16 cellular contexts compared by ENCODE assay signal in genomic region chr18:49757513-49758262, GRCh38. TPM values are rescaled to one million over a fixed set of nuclear protein-coding genes. Genes with fewer than 3 reads are reported as not detected.
DNase-seq lines count a peak whose midpoint lies in the region; ATAC-seq and TF ChIP-seq lines count a peak whose summit lies in the region.
"Had no signal": no experiment of that assay in that cellular context is flagged by ENCODE, and none has a peak within 500 bp of the region (broad histone marks: within the 10 kb centered on the region; RNA-seq: fewer than 3 reads in every experiment).

No MANE protein-coding gene starts in this region.

- no peaks in the 10 kb centered on the region for H3K4me1 Mint-ChIP-seq in Caco-2 (ENCODE audit: low read depth, unreplicated experiment)
- H3K4me1 Mint-ChIP-seq: B cell, IgD-negative memory B cell had no signal

- POLR2A ChIA-PET in Caco-2 (lab: Charles Lee) (no interaction called here), RWPE1 (lab: Yijun Ruan, JAX; ENCODE audit: low non-redundant PET) (no interaction called here)

- H3K27me3 Mint-ChIP-seq in Caco-2 (ENCODE audit: insufficient read depth, unreplicated experiment): no peaks in the 10 kb centered on the region

- no peak for TF ChIP-seq CTCF in Caco-2 (IDR thresholded peaks at IDR 0.05; ENCODE audit: insufficient read depth in 1 of 2, low read depth in 1 of 2, low read length in 1 of 2, severe bottlenecking in 1 of 2, unreplicated experiment in 1 of 2)
- TF ChIP-seq CTCF in GM13977 (IDR thresholded peaks at IDR 0.05; ENCODE audit: extremely low read depth, insufficient read depth, missing control alignments): no peak
- no peak for TF ChIP-seq CTCF in RWPE1 (conservative IDR thresholded peaks at IDR 0.05; ENCODE audit: low read depth)

- DNase-seq in Caco-2 (no peak), GM13977 (ENCODE audit: low spot score) (peak; percentile 41), RWPE1 (ENCODE audit: low spot score) (peak; percentile 22), iPS-NIHi7 (ENCODE audit: extremely low spot score) (peak; percentile 83), GM19240 (ENCODE audit: insufficient read length, low spot score) (no peak)
- DNase-seq: activated CD4-positive, alpha-beta T cell treated with anti-CD3 and anti-CD28 coated beads for 4 hours; kidney glomerular epithelial cell; NCI-H1436; NCI-H748 treated with DMSO at 0.1 percent for 48 hours; stimulated activated naive CD4-positive, alpha-beta T cell treated with Interleukin-2 at 50 U/mL for 16 hours had no signal

- no peaks in the 10 kb centered on the region for H3K4me1 ChIP-seq in Caco-2
- H3K4me1 ChIP-seq: right atrium auricular region had no signal

- no TSS peak for BruUV-seq in Caco-2 (replicated peaks; lab: Mats Ljungman, UMichigan)

- H3K27me3 ChIP-seq in Caco-2 (replicated peaks; ENCODE audit: control insufficient read depth, insufficient read depth, low read length): no peaks in the 10 kb centered on the region
- H3K27me3 ChIP-seq: right atrium auricular region had no signal

- CTCF ChIA-PET in Caco-2 (lab: Charles Lee) (no interaction called here), RWPE1 (lab: Yijun Ruan, JAX) (no interaction called here)

- H3K9me3 ChIP-seq in Caco-2: no peaks in the 10 kb centered on the region
- H3K9me3 ChIP-seq: right atrium auricular region had no signal

- H3K27ac ChIP-seq in RWPE1: no peak overlapping the region
- H3K27ac ChIP-seq: right atrium auricular region had no signal

- no peak overlapping the region for H3K4me3 ChIP-seq in Caco-2 (ENCODE audit: low read depth, low read length)
- H3K4me3 ChIP-seq: right atrium auricular region had no signal

- peaks cover 8% of the 10 kb centered on the region for H3K9me3 Mint-ChIP-seq in Caco-2 (ENCODE audit: unreplicated experiment)

- no peak for ATAC-seq in HG03196 (IDR thresholded peaks at IDR 0.05; ENCODE audit: unreplicated experiment)
- ATAC-seq in HG03460 (IDR thresholded peaks at IDR 0.05; ENCODE audit: unreplicated experiment): no peak
- no peak for ATAC-seq in GM21576 (IDR thresholded peaks at IDR 0.05; ENCODE audit: unreplicated experiment)

- H3K4me3 Mint-ChIP-seq in Caco-2 (ENCODE audit: unreplicated experiment): no peak overlapping the region
- H3K4me3 Mint-ChIP-seq: B cell, IgD-negative memory B cell had no signal

- H3K36me3 ChIP-seq in Caco-2 (ENCODE audit: control insufficient read depth, insufficient read depth, low read length): no peaks in the 10 kb centered on the region
- H3K36me3 ChIP-seq: right atrium auricular region had no signal

- peak overlapping the region; percentile 50 for H3K27ac Mint-ChIP-seq in Caco-2 (ENCODE audit: unreplicated experiment)
- H3K27ac Mint-ChIP-seq: B cell, IgD-negative memory B cell had no signal

- H3K36me3 Mint-ChIP-seq in Caco-2 (ENCODE audit: insufficient read depth, unreplicated experiment): no peaks in the 10 kb centered on the region
- H3K36me3 Mint-ChIP-seq: IgD-negative memory B cell had no signal

- in situ Hi-C loops in GM13977 (cut with MboI; ENCODE audit: low pct_unique_long_range_greater_than_20kb, low sequenced_read_pairs, unreplicated experiment): no loop called here

- intact Hi-C loops in Caco-2 (cut with micrococcal nuclease; ENCODE audit: unreplicated experiment): no loop called here

RNA-seq across cellular contexts. Expression of gene ACAA2, which starts 55.6 kb away (rescaled TPM):
- total RNA-seq in Caco-2 (2022): 188 and 207 TPM in 2 replicates

Comparison
In these comparisons a context has a peak if more than half of its experiments do, and no peak if none do; other contexts are left out.
1. DNase-seq: peak in GM13977 (single experiment), RWPE1 (single experiment) and iPS-NIHi7 (single experiment); none in Caco-2 (0 of 2) and GM19240 (single experiment).